ENCODE assay signal across 1 cellular context in the genomic region with DNA sequence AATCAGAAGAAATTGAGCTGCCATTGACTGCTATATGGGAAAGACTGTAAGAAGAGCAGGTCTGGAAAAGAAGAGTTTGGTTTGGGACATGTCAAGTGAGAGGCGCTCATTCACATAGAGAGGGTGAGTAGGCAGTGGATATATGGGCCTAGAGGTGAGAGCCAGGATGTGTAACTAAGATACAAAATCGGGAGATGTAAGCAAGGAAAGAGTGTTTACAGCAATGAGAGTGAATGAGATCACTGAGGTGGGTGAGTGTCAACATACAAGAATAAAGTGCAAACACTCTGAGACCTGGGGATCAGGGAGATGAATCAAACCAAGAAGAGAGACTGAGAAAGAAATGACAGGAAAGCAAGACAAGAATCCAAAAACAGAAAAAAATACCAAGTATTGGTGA.
TF ChIP-seq lines count a peak whose summit lies in the region.

No MANE protein-coding gene starts in this region.

TF ChIP-seq in IMR-90, 13 proteins besides CTCF, POLR2A, EP300 and RAD21:
- TF ChIP-seq CHD1 (IDR thresholded peaks at IDR 0.05; ENCODE audit: low read depth, low read length) = no peak
- TF ChIP-seq RCOR1 (IDR thresholded peaks at IDR 0.05; ENCODE audit: insufficient replicate concordance, low read length) = no peak
- TF ChIP-seq BHLHE40 (IDR thresholded peaks at IDR 0.05; ENCODE audit: low read depth, low read length) = no peak
- TF ChIP-seq CEBPB (IDR thresholded peaks at IDR 0.05; ENCODE audit: low read depth, low read length) = no peak
- TF ChIP-seq FOS (IDR thresholded peaks at IDR 0.05; ENCODE audit: low read depth, low read length) = no peak
- no peak for TF ChIP-seq MAZ (IDR thresholded peaks at IDR 0.05; ENCODE audit: borderline replicate concordance, low read depth, low read length)
- TF ChIP-seq SMC3 (IDR thresholded peaks at IDR 0.05; ENCODE audit: low read depth, low read length) = no peak
- TF ChIP-seq, protein P1, sequence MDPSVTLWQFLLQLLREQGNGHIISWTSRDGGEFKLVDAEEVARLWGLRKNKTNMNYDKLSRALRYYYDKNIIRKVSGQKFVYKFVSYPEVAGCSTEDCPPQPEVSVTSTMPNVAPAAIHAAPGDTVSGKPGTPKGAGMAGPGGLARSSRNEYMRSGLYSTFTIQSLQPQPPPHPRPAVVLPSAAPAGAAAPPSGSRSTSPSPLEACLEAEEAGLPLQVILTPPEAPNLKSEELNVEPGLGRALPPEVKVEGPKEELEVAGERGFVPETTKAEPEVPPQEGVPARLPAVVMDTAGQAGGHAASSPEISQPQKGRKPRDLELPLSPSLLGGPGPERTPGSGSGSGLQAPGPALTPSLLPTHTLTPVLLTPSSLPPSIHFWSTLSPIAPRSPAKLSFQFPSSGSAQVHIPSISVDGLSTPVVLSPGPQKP (IDR thresholded peaks at IDR 0.05; ENCODE audit: borderline replicate concordance, low read depth, low read length) = no peak
- no peak for TF ChIP-seq MAFK (IDR thresholded peaks at IDR 0.05; ENCODE audit: low read depth, low read length)
- TF ChIP-seq RFX5 (IDR thresholded peaks at IDR 0.05; ENCODE audit: low read depth, low read length) = no peak
- TF ChIP-seq, protein P2, sequence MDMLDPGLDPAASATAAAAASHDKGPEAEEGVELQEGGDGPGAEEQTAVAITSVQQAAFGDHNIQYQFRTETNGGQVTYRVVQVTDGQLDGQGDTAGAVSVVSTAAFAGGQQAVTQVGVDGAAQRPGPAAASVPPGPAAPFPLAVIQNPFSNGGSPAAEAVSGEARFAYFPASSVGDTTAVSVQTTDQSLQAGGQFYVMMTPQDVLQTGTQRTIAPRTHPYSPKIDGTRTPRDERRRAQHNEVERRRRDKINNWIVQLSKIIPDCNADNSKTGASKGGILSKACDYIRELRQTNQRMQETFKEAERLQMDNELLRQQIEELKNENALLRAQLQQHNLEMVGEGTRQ (IDR thresholded peaks at IDR 0.05; ENCODE audit: low read depth, low read length) = no peak
- TF ChIP-seq MXI1 (IDR thresholded peaks at IDR 0.05; ENCODE audit: borderline replicate concordance, low read depth, low read length) = no peak
- no peak for TF ChIP-seq NFE2L2 (IDR thresholded peaks at IDR 0.05; ENCODE audit: low read depth, low read length)
